Comparison of ENCODE assay signal across 20 cellular contexts in genomic region chr5:65320250-65320649, GRCh38.
DNase-seq lines count a peak whose midpoint lies in the region; FAIRE-seq and TF ChIP-seq lines count a peak whose summit lies in the region.
"Had no signal": no experiment of that assay in that cellular context is flagged by ENCODE, and none has a peak within 500 bp of the region (broad histone marks: within the 10 kb centered on the region; RNA-seq: fewer than 3 reads in every experiment).

No MANE protein-coding gene starts in this region.

- DNase-seq in frontal cortex (ENCODE audit: low spot score in 2 of 2) (no peak), activated T-cell treated with anti-CD3 and anti-CD28 coated beads for 4 hours (no peak), NCI-H2171 treated with DMSO at 0.1 percent for 48 hours (lab: John Stamatoyannopoulos, UW) (no peak), 8988T (no peak), lower leg skin (ENCODE audit: low spot score in 2 of 2) (no peak)
- DNase-seq: ACHN; BE2C; C1 segment of cervical spinal cord; CD4-positive, alpha-beta memory T cell; CD4-positive, CD25-positive, alpha-beta regulatory T cell; CD8-positive, alpha-beta memory T cell; COR-L47; DMS79 treated with DMSO at 0.1 percent for 48 hours; GDM1 had no signal

- H3K4me3 ChIP-seq in lower leg skin (ENCODE audit: low read depth, poor library complexity, severe bottlenecking): no peak overlapping the region
- H3K4me3 ChIP-seq: BLaER1, GM12878 had no signal

- 88 to 92% methylated on average over 2 of the region's 2 CpGs for WGBS in lower leg skin, 2 donors

- intact Hi-C loops in lower leg skin (cut with DNase I; ENCODE audit: low total_unique reads): no loop called here

- TF ChIP-seq CTCF in lower leg skin (IDR thresholded peaks at IDR 0.05): no peak

- peak; percentile 60 for FAIRE-seq in A204.1 (lab: Jason Lieb, UNC)
- peak; percentile 76 for FAIRE-seq in G401.6 (lab: Jason Lieb, UNC)
- peak; percentile 46 for FAIRE-seq in TTC549 (lab: Jason Lieb, UNC)
- FAIRE-seq in frontal cortex (lab: Jason Lieb, UNC): peak; percentile 84
- FAIRE-seq: D721Med, GM12878 had no signal

- no peak for TF ChIP-seq POLR2A in lower leg skin (IDR thresholded peaks at IDR 0.05)
